8 cellular contexts compared by ENCODE assay signal in genomic region chr2:162343492-162343823, GRCh38.
A peak's percentile ranks its signal among the peaks of the same experiment; 100 is the strongest.
DNase-seq lines count a peak whose midpoint lies in the region; ATAC-seq and TF ChIP-seq lines count a peak whose summit lies in the region.

No MANE protein-coding gene starts in this region.

- no peak overlapping the region for H3K27ac ChIP-seq in WERI-Rb-1

- peak overlapping the region; percentile 27 for H3K27ac Mint-ChIP-seq in T-helper 1 cell treated with Interleukin-12 subunit alpha and Interleukin-12 subunit beta and Interleukin-4 antibody, amounts not matched to agents 30 μg/mL and 1 μg/mL, for 36 hours
- H3K27ac Mint-ChIP-seq in stimulated activated naive CD8-positive, alpha-beta T cell treated with anti-CD3 and anti-CD28 coated beads, Interleukin-15, amount 100 ng/mL, for 72 hours: no peak overlapping the region

- no peaks in the 10 kb centered on the region for H3K9me3 ChIP-seq in WERI-Rb-1 (ENCODE audit: severe bottlenecking)

- no peaks in the 10 kb centered on the region for H3K36me3 ChIP-seq in WERI-Rb-1

- H3K4me3 Mint-ChIP-seq in T-helper 1 cell treated with Interleukin-12 subunit alpha and Interleukin-12 subunit beta and Interleukin-4 antibody, amounts not matched to agents 30 μg/mL and 1 μg/mL, for 36 hours: peak overlapping the region; percentile 84
- H3K4me3 Mint-ChIP-seq in stimulated activated naive CD8-positive, alpha-beta T cell treated with anti-CD3 and anti-CD28 coated beads, Interleukin-15, amount 100 ng/mL, for 72 hours: peak overlapping the region; percentile 89

- H3K4me3 ChIP-seq in WERI-Rb-1 (ENCODE audit: low read depth, low read length): peak overlapping the region; percentile 92
- H3K4me3 ChIP-seq in iPS-11a (ENCODE audit: low read depth, low read length): peak overlapping the region; percentile 81

- H3K9me3 Mint-ChIP-seq in T-helper 1 cell treated with Interleukin-12 subunit alpha and Interleukin-12 subunit beta and Interleukin-4 antibody, amounts not matched to agents 30 μg/mL and 1 μg/mL, for 36 hours: no peaks in the 10 kb centered on the region
- H3K9me3 Mint-ChIP-seq in stimulated activated naive CD8-positive, alpha-beta T cell treated with anti-CD3 and anti-CD28 coated beads, Interleukin-15, amount 100 ng/mL, for 72 hours: no peaks in the 10 kb centered on the region

- no peaks in the 10 kb centered on the region for H3K27me3 ChIP-seq in WERI-Rb-1 (ENCODE audit: insufficient read depth, low read depth, severe bottlenecking)

- DNase-seq in T-helper 1 cell: no peak
- DNase-seq in WERI-Rb-1: no peak
- DNase-seq in stimulated activated naive CD8-positive, alpha-beta T cell treated with anti-CD3 and anti-CD28 coated beads, Interleukin-15, amount 100 ng/mL, for 72 hours: no peak
- DNase-seq in AG20443 (ENCODE audit: low spot score): no peak
- DNase-seq in stimulated activated CD4-positive, alpha-beta T cell treated with anti-CD3 and anti-CD28 coated beads, Interleukin-4, amount 100 ng/mL, for 1 hour: no peak
- DNase-seq in SIG-M5 treated with dmso at 0.1 percent for 504 hours (lab: John Stamatoyannopoulos, UW; ENCODE audit: unreplicated experiment): no peak

- no peak for TF ChIP-seq CTCF in WERI-Rb-1 (IDR thresholded peaks at IDR 0.05; ENCODE audit: low read depth, low read length)

- H3K36me3 Mint-ChIP-seq in T-helper 1 cell treated with Interleukin-12 subunit alpha and Interleukin-12 subunit beta and Interleukin-4 antibody, amounts not matched to agents 30 μg/mL and 1 μg/mL, for 36 hours (ENCODE audit: low read depth): peaks cover 2% of the 10 kb centered on the region

- peaks cover 14% of the 10 kb centered on the region for H3K4me1 Mint-ChIP-seq in T-helper 1 cell treated with Interleukin-12 subunit alpha and Interleukin-12 subunit beta and Interleukin-4 antibody, amounts not matched to agents 30 μg/mL and 1 μg/mL, for 36 hours (ENCODE audit: low read depth)
- H3K4me1 Mint-ChIP-seq in stimulated activated naive CD8-positive, alpha-beta T cell treated with anti-CD3 and anti-CD28 coated beads, Interleukin-15, amount 100 ng/mL, for 72 hours: peaks cover 11% of the 10 kb centered on the region

- no peak for ATAC-seq in stimulated activated naive CD8-positive, alpha-beta T cell treated with anti-CD3 and anti-CD28 coated beads, Interleukin-15, amount 100 ng/mL, for 72 hours

- H3K27me3 Mint-ChIP-seq in T-helper 1 cell treated with Interleukin-12 subunit alpha and Interleukin-12 subunit beta and Interleukin-4 antibody, amounts not matched to agents 30 μg/mL and 1 μg/mL, for 36 hours (ENCODE audit: low read depth): peaks cover 3% of the 10 kb centered on the region
- no peaks in the 10 kb centered on the region for H3K27me3 Mint-ChIP-seq in stimulated activated naive CD8-positive, alpha-beta T cell treated with anti-CD3 and anti-CD28 coated beads, Interleukin-15, amount 100 ng/mL, for 72 hours
